ENCODE assay signal across 1 cellular context in the genomic region with DNA sequence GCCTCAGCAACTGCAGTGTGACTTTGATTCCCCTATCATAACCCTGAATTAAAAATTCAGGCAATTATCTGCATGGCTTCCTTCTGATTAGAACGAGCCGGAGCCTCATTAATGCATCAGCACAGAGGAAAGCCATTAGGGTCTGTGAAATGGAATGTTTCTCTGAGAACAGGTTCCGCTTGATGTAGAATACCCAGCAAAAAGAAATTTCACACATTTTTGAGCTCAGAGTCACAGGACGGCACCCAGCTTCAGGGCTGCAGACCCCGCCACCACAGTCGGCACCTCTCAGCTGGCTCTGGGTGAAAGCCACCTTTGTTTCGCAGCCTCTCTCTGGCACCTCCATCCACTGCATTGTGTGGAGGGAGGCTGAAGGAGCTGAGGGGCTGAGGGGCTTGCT.
TF ChIP-seq lines count a peak whose summit lies in the region.

No MANE protein-coding gene starts in this region.

TF ChIP-seq in SK-N-SH treated with all-trans-retinoic acid at 6 μM for 48 hours, 23 proteins besides CTCF, POLR2A, EP300 and RAD21 (continued from another document):
- no peak for TF ChIP-seq ZNF565 (CRISPR knock-in tag; conservative IDR thresholded peaks at IDR 0.05; ENCODE audit: low read depth)
- TF ChIP-seq ESRRG (CRISPR knock-in tag; IDR thresholded peaks at IDR 0.05) = no peak
- TF ChIP-seq TCF4 (CRISPR knock-in tag; IDR thresholded peaks at IDR 0.05; ENCODE audit: borderline replicate concordance) = no peak
- TF ChIP-seq BACH2 (CRISPR knock-in tag; IDR thresholded peaks at IDR 0.05; ENCODE audit: borderline replicate concordance) = no peak
- TF ChIP-seq, protein P1, sequence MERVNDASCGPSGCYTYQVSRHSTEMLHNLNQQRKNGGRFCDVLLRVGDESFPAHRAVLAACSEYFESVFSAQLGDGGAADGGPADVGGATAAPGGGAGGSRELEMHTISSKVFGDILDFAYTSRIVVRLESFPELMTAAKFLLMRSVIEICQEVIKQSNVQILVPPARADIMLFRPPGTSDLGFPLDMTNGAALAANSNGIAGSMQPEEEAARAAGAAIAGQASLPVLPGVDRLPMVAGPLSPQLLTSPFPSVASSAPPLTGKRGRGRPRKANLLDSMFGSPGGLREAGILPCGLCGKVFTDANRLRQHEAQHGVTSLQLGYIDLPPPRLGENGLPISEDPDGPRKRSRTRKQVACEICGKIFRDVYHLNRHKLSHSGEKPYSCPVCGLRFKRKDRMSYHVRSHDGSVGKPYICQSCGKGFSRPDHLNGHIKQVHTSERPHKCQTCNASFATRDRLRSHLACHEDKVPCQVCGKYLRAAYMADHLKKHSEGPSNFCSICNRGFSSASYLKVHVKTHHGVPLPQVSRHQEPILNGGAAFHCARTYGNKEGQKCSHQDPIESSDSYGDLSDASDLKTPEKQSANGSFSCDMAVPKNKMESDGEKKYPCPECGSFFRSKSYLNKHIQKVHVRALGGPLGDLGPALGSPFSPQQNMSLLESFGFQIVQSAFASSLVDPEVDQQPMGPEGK (CRISPR knock-in tag; IDR thresholded peaks at IDR 0.05; ENCODE audit: borderline replicate concordance) = no peak
- TF ChIP-seq, protein P2, sequence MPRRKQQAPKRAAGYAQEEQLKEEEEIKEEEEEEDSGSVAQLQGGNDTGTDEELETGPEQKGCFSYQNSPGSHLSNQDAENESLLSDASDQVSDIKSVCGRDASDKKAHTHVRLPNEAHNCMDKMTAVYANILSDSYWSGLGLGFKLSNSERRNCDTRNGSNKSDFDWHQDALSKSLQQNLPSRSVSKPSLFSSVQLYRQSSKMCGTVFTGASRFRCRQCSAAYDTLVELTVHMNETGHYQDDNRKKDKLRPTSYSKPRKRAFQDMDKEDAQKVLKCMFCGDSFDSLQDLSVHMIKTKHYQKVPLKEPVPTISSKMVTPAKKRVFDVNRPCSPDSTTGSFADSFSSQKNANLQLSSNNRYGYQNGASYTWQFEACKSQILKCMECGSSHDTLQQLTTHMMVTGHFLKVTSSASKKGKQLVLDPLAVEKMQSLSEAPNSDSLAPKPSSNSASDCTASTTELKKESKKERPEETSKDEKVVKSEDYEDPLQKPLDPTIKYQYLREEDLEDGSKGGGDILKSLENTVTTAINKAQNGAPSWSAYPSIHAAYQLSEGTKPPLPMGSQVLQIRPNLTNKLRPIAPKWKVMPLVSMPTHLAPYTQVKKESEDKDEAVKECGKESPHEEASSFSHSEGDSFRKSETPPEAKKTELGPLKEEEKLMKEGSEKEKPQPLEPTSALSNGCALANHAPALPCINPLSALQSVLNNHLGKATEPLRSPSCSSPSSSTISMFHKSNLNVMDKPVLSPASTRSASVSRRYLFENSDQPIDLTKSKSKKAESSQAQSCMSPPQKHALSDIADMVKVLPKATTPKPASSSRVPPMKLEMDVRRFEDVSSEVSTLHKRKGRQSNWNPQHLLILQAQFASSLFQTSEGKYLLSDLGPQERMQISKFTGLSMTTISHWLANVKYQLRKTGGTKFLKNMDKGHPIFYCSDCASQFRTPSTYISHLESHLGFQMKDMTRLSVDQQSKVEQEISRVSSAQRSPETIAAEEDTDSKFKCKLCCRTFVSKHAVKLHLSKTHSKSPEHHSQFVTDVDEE (CRISPR knock-in tag; IDR thresholded peaks at IDR 0.05) = no peak
- no peak for TF ChIP-seq ARNTL (CRISPR knock-in tag; IDR thresholded peaks at IDR 0.05; ENCODE audit: borderline replicate concordance, low read depth)
- no peak for TF ChIP-seq PPARA (CRISPR knock-in tag; IDR thresholded peaks at IDR 0.05; ENCODE audit: borderline replicate concordance)
